Comparison of ENCODE assay signal across 9 cellular contexts in the genomic region with DNA sequence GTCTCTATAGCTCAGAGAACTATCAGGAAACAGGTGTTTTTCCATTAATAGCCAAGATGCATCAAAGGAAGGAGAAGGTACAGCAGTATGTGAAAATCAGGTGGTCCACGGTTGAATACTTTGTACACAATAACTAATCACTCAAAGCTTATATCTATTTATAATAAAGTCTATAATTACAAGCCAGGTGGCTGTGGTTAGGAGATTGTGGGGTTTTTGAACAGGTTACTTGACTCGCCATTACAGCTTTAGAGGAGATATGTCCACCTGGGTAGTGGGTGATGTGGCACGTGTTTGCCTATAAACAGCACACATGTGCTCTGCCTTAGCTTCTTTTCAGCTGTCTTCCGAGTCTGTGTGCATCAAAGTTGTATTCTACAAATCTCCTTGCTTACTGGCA.
A peak's percentile ranks its signal among the peaks of the same experiment; 100 is the strongest.
DNase-seq lines count a peak whose midpoint lies in the region; ATAC-seq and TF ChIP-seq lines count a peak whose summit lies in the region.
"Had no signal": no experiment of that assay in that cellular context is flagged by ENCODE, and none has a peak within 500 bp of the region (broad histone marks: within the 10 kb centered on the region; RNA-seq: fewer than 3 reads in every experiment).

No MANE protein-coding gene starts in this region.

- H3K36me3 Mint-ChIP-seq in T-helper 17 cell (ENCODE audit: low read depth), result no peaks in the 10 kb centered on the region

- no peak overlapping the region for H3K27ac Mint-ChIP-seq in T-helper 17 cell

- intact Hi-C loops in thyroid gland (cut with DNase I), result no loop called here
- intact Hi-C loops in PC-9 (cut with micrococcal nuclease; ENCODE audit: unreplicated experiment), result no loop called here

- DNase-seq in HL-60 (ENCODE audit: low read depth in 1 of 2, low spot score in 1 of 2) (no peak), thyroid gland (no peak), T-helper 17 cell (no peak), PC-9 (no peak)
- DNase-seq in stimulated activated CD4-positive, alpha-beta T cell treated with anti-CD3 and anti-CD28 coated beads, Interleukin-4, amount 100 ng/mL, for 1 hour, result no peak
- DNase-seq: heart left ventricle had no signal

- H3K9me3 ChIP-seq in BLaER1 (peaks cover 60% of the 10 kb centered on the region), thyroid gland (no peaks in the 10 kb centered on the region), T-helper 17 cell (ENCODE audit: control insufficient read depth, low read length, poor library complexity, severe bottlenecking) (no peaks in the 10 kb centered on the region), PC-9 (ENCODE audit: insufficient read depth, low read depth) (peaks cover 6% of the 10 kb centered on the region; the same call in 1 of the 2 replicates)

- H3K27me3 ChIP-seq in BLaER1, result no peaks in the 10 kb centered on the region
- no peaks in the 10 kb centered on the region for H3K27me3 ChIP-seq in HL-60 (ENCODE audit: insufficient read depth, poor library complexity, severe bottlenecking)
- H3K27me3 ChIP-seq in thyroid gland, result no peaks in the 10 kb centered on the region
- H3K27me3 ChIP-seq in PC-9 (ENCODE audit: insufficient read depth, low read depth), result no peaks in the 10 kb centered on the region
- H3K27me3 ChIP-seq: heart left ventricle had no signal

- peak; percentile 45 for ATAC-seq in GM19043 (IDR thresholded peaks at IDR 0.05; ENCODE audit: low read depth, unreplicated experiment)
- peak; percentile 52 for ATAC-seq in HG02759 (IDR thresholded peaks at IDR 0.05; ENCODE audit: unreplicated experiment)
- no peak for ATAC-seq in T-helper 17 cell
- ATAC-seq: heart left ventricle had no signal

- H2AFZ ChIP-seq in PC-9, result no peak overlapping the region

- peak overlapping the region; percentile 91 for H3K27ac ChIP-seq in BLaER1
- H3K27ac ChIP-seq in HL-60 (replicated peaks), result peak overlapping the region; percentile 41
- H3K27ac ChIP-seq in thyroid gland, result no peak overlapping the region
- H3K27ac ChIP-seq in PC-9, result no peak overlapping the region
- H3K27ac ChIP-seq: heart left ventricle had no signal

- POLR2A ChIA-PET in PC-9 (lab: Charles Lee; ENCODE audit: unreplicated experiment), result no interaction called here

- H4K20me1 ChIP-seq in BLaER1 (no peaks in the 10 kb centered on the region), PC-9 (ENCODE audit: insufficient read depth) (no peaks in the 10 kb centered on the region)

- no TSS peak for BruUV-seq in PC-9 (replicated peaks; lab: Mats Ljungman, UMichigan)

- H3K4me1 Mint-ChIP-seq in T-helper 17 cell, result no peaks in the 10 kb centered on the region

- peaks cover 7% of the 10 kb centered on the region; the same call in 1 of the 2 replicates for H3K9me2 ChIP-seq in PC-9 (ENCODE audit: insufficient read depth)

- TF ChIP-seq CTCF in HL-60 (IDR thresholded peaks at IDR 0.05; ENCODE audit: insufficient read depth, low read length) (no peak), thyroid gland (IDR thresholded peaks at IDR 0.05) (no peak), PC-9 (conservative IDR thresholded peaks at IDR 0.05) (no peak)

- H3K4me3 ChIP-seq in BLaER1 (peak overlapping the region; percentile 22; the same call in 1 of the 2 replicates), HL-60 (replicated peaks; ENCODE audit: insufficient read depth, low read length) (no peak overlapping the region), thyroid gland (replicated peaks in 1 of 3) (no peak overlapping the region), PC-9 (no peak overlapping the region)
- H3K4me3 ChIP-seq: heart left ventricle had no signal

- H3K4me3 Mint-ChIP-seq in T-helper 17 cell, result no peak overlapping the region

- CTCF ChIA-PET in PC-9 (lab: Charles Lee), result no interaction called here

- no peaks in the 10 kb centered on the region for H3F3A ChIP-seq in PC-9 (ENCODE audit: insufficient read depth, low read depth)

- H3K27me3 Mint-ChIP-seq in T-helper 17 cell, result no peaks in the 10 kb centered on the region

- H3K4me2 ChIP-seq in BLaER1 (peak overlapping the region; percentile 68), PC-9 (no peak overlapping the region)

- no peaks in the 10 kb centered on the region for H3K79me2 ChIP-seq in PC-9 (ENCODE audit: low read depth)

- H3K9ac ChIP-seq in BLaER1, result peak overlapping the region; percentile 72

- TF ChIP-seq POLR2A in thyroid gland (IDR thresholded peaks at IDR 0.05), result no peak

- 85 to 93% methylated on average over 4 of the region's 4 CpGs for WGBS in thyroid gland, 2 donors

- H3K4me1 ChIP-seq in BLaER1 (peaks cover 58% of the 10 kb centered on the region), thyroid gland (no peaks in the 10 kb centered on the region), PC-9 (replicated peaks; ENCODE audit: insufficient read depth) (no peaks in the 10 kb centered on the region)

- H3K36me3 ChIP-seq in BLaER1 (peaks cover 17% of the 10 kb centered on the region; the same call in 1 of the 2 replicates), thyroid gland (no peaks in the 10 kb centered on the region), PC-9 (ENCODE audit: low read depth) (no peaks in the 10 kb centered on the region)
- H3K36me3 ChIP-seq: heart left ventricle had no signal

Comparison
In these comparisons a context has a peak if more than half of its experiments do, and no peak if none do; other contexts are left out.
1. H3K27ac ChIP-seq: peak in BLaER1 (single experiment) and HL-60 (single experiment); none in thyroid gland (0 of 3) and PC-9 (single experiment).